In genomic region chr1:79005945-79006344, GRCh38 we compare ENCODE assay signal across 12 cellular contexts. TPM values are rescaled to one million over a fixed set of nuclear protein-coding genes. Genes with fewer than 3 reads are reported as not detected.
DNase-seq lines count a peak whose midpoint lies in the region; ATAC-seq and TF ChIP-seq lines count a peak whose summit lies in the region.
"Had no signal": no experiment of that assay in that cellular context is flagged by ENCODE, and none has a peak within 500 bp of the region (broad histone marks: within the 10 kb centered on the region; RNA-seq: fewer than 3 reads in every experiment).

No MANE protein-coding gene starts in this region.

- peak; percentile 35 for ATAC-seq in IMR-90 (ENCODE audit: low read depth)
- no peak for ATAC-seq in thoracic aorta (ENCODE audit: insufficient number of reproducible peaks, low FRiP score, low read depth)
- ATAC-seq: natural killer cell treated with Interleukin-12 subunit alpha and Interleukin-12 subunit beta and Interleukin-15 and Interleukin-18, amount 100 ng/mL, for 72 hours had no signal

- H3K27ac ChIP-seq in IMR-90 (ENCODE audit: insufficient read depth, low read length) (no peak overlapping the region), esophagus muscularis mucosa (replicated peaks in 1 of 4) (peak overlapping the region; percentile 42 to 57 (median 56)), mesendoderm (ENCODE audit: low read depth, low read length) (no peak overlapping the region), thoracic aorta (no peak overlapping the region), RWPE1 (no peak overlapping the region), ascending aorta (no peak overlapping the region)

- H2BK5ac ChIP-seq in IMR-90 (ENCODE audit: low read depth, low read length, poor library complexity, severe bottlenecking) (no peak overlapping the region), mesendoderm (ENCODE audit: low read length) (no peak overlapping the region)

- H2AK9ac ChIP-seq in IMR-90 (replicated peaks; ENCODE audit: low read depth, low read length, poor library complexity) = no peak overlapping the region

- H3K9me1 ChIP-seq in IMR-90 (ENCODE audit: insufficient read depth, low read length) = no peaks in the 10 kb centered on the region

- H3K36me3 ChIP-seq in IMR-90 (ENCODE audit: control insufficient read depth, insufficient read depth, low read length) = no peaks in the 10 kb centered on the region
- H3K36me3 ChIP-seq in esophagus muscularis mucosa = no peaks in the 10 kb centered on the region
- H3K36me3 ChIP-seq in mesendoderm (ENCODE audit: control insufficient read depth, insufficient read depth, low read length) = no peaks in the 10 kb centered on the region
- H3K36me3 ChIP-seq in thoracic aorta = no peaks in the 10 kb centered on the region
- no peaks in the 10 kb centered on the region for H3K36me3 ChIP-seq in ascending aorta

- no peak overlapping the region for H3K4ac ChIP-seq in IMR-90 (ENCODE audit: low read depth, low read length)
- peak overlapping the region; percentile 55 for H3K4ac ChIP-seq in mesendoderm (ENCODE audit: low read depth, low read length)

- TF ChIP-seq EP300 in esophagus muscularis mucosa (IDR thresholded peaks at IDR 0.05) = no peak

- dilution Hi-C loops in IMR-90 (cut with HindIII; ENCODE audit: low sequenced_read_pairs, unreplicated experiment) = no loop called here

- no peaks in the 10 kb centered on the region for H3K79me1 ChIP-seq in IMR-90 (ENCODE audit: low read depth in 1 of 2, low read length in 2 of 2)
- no peaks in the 10 kb centered on the region for H3K79me1 ChIP-seq in mesendoderm (ENCODE audit: low read length)

- no peaks in the 10 kb centered on the region for H3K9me3 ChIP-seq in IMR-90 (ENCODE audit: control insufficient read depth, insufficient read depth, low read length)
- no peaks in the 10 kb centered on the region for H3K9me3 ChIP-seq in esophagus muscularis mucosa
- H3K9me3 ChIP-seq in thoracic aorta = no peaks in the 10 kb centered on the region
- no peaks in the 10 kb centered on the region for H3K9me3 ChIP-seq in ascending aorta

- H3K9ac ChIP-seq in IMR-90 (ENCODE audit: low read depth, low read length) (no peak overlapping the region), mesendoderm (ENCODE audit: low read length) (peak overlapping the region; percentile 24)

- DNase-seq in IMR-90 (peak; percentile 31), esophagus muscularis mucosa (ENCODE audit: extremely low spot score) (no peak), mesendoderm (no peak), thoracic aorta (ENCODE audit: low spot score) (no peak), RWPE1 (ENCODE audit: low spot score) (no peak), ascending aorta (ENCODE audit: low spot score in 2 of 2) (no peak), HuH-7.5 (ENCODE audit: low spot score) (no peak)
- DNase-seq in activated CD8-positive, alpha-beta memory T cell treated with anti-CD3 and anti-CD28 coated beads, Interleukin-2, amount 50 U/mL, for 48 hours = no peak
- DNase-seq: activated CD4-positive, alpha-beta T cell treated with anti-CD3 and anti-CD28 coated beads for 1 hour; erythroblast; NCI-H1417 treated with DMSO at 0.1 percent for 48 hours had no signal

- H2AK5ac ChIP-seq in IMR-90 (ENCODE audit: low read depth, low read length) = no peak overlapping the region
- no peak overlapping the region for H2AK5ac ChIP-seq in mesendoderm (ENCODE audit: low read length)

- H2BK120ac ChIP-seq in IMR-90 (ENCODE audit: low read depth, low read length) = peak overlapping the region; percentile 83; the same call in 1 of the 2 replicates
- H2BK120ac ChIP-seq in mesendoderm (ENCODE audit: low read depth, low read length) = no peak overlapping the region

- H2AFZ ChIP-seq in IMR-90 (replicated peaks; ENCODE audit: low read length, poor library complexity) = peak overlapping the region; percentile 93

- TF ChIP-seq POLR2A in IMR-90 (IDR thresholded peaks at IDR 0.05; ENCODE audit: low read depth, low read length) (no peak), esophagus muscularis mucosa (IDR thresholded peaks at IDR 0.05; ENCODE audit: low read depth) (no peak)

- peak overlapping the region; percentile 77; the same call in 1 of the 2 replicates for H3K23ac ChIP-seq in IMR-90 (ENCODE audit: low read depth, low read length)
- H3K23ac ChIP-seq in mesendoderm (ENCODE audit: low read length) = no peak overlapping the region

- no CpG with 5 or more reads among the region's 4 CpGs for WGBS in IMR-90 (ENCODE audit: extremely low coverage in 2 of 2, insufficient read length in 1 of 2), 2 experiments
- 76% methylated on average over 4 of the region's 4 CpGs for WGBS in esophagus muscularis mucosa
- WGBS in mesendoderm (ENCODE audit: extremely low coverage, insufficient coverage, low lambda C conversion rate) = no CpG with 5 or more reads among the region's 4 CpGs

- H2BK15ac ChIP-seq in IMR-90 (ENCODE audit: low read depth, low read length) (no peak overlapping the region), mesendoderm (replicated peaks; ENCODE audit: low read depth) (no peak overlapping the region)

- CTCF ChIA-PET in IMR-90 (lab: Yijun Ruan, JAX) = interaction anchor here (0.6 kb wide), 1 partner anchor 1031 kb away, joined by 3 read pairs; no protein-coding TSS in a partner anchor
- CTCF ChIA-PET in RWPE1 (lab: Yijun Ruan, JAX) = no interaction called here

- H3K18ac ChIP-seq in IMR-90 (ENCODE audit: low read depth, low read length) (no peak overlapping the region; the same call in 1 of the 2 replicates), mesendoderm (ENCODE audit: low read length) (no peak overlapping the region)

- peak overlapping the region; percentile 41; the same call in 1 of the 2 replicates for H4K5ac ChIP-seq in IMR-90 (ENCODE audit: low read depth, low read length)
- H4K5ac ChIP-seq in mesendoderm (ENCODE audit: low read length) = no peak overlapping the region

- no TSS peak for BruUV-seq in IMR-90 (replicated peaks; lab: Mats Ljungman, UMichigan)

- no peak for TF ChIP-seq RAD21 in IMR-90 (IDR thresholded peaks at IDR 0.05; ENCODE audit: low read length)

- in situ Hi-C loops in IMR-90 (cut with MboI; ENCODE audit: low sequenced_read_pairs) = no loop called here

- H4K20me1 ChIP-seq in IMR-90 (ENCODE audit: insufficient read depth, low read length) = no peaks in the 10 kb centered on the region

- H3K79me2 ChIP-seq in mesendoderm (ENCODE audit: control insufficient read depth, insufficient read depth, low read length) = no peaks in the 10 kb centered on the region

- H3K4me1 ChIP-seq in IMR-90 (ENCODE audit: control insufficient read depth, insufficient read depth, low read length) (no peaks in the 10 kb centered on the region), esophagus muscularis mucosa (peaks cover 0 to 6% (median 0%) of the 10 kb centered on the region in 4 donors), mesendoderm (ENCODE audit: control insufficient read depth, low read depth, low read length) (no peaks in the 10 kb centered on the region), thoracic aorta (ENCODE audit: control insufficient read depth in 1 of 2, low read depth in 2 of 2) (no peaks in the 10 kb centered on the region), ascending aorta (no peaks in the 10 kb centered on the region)

- POLR2A ChIA-PET in IMR-90 (lab: Charles Lee; ENCODE audit: unreplicated experiment) = no interaction called here
- POLR2A ChIA-PET in RWPE1 (lab: Yijun Ruan, JAX; ENCODE audit: low non-redundant PET) = no interaction called here

- no peaks in the 10 kb centered on the region for H3K27me3 ChIP-seq in IMR-90 (ENCODE audit: control insufficient read depth, insufficient read depth, low read length)
- peaks cover 0 to 4% (median 0%) of the 10 kb centered on the region in 4 donors for H3K27me3 ChIP-seq in esophagus muscularis mucosa
- no peaks in the 10 kb centered on the region for H3K27me3 ChIP-seq in mesendoderm (ENCODE audit: insufficient read depth, low read length, poor library complexity)
- no peaks in the 10 kb centered on the region for H3K27me3 ChIP-seq in thoracic aorta (replicated peaks; ENCODE audit: insufficient read depth)
- no peaks in the 10 kb centered on the region for H3K27me3 ChIP-seq in ascending aorta

- H3K4me3 ChIP-seq in IMR-90 (ENCODE audit: insufficient read depth, low read depth, low read length) (peak overlapping the region; percentile 64; the same call in 1 of the 2 replicates), esophagus muscularis mucosa (peak overlapping the region; percentile 37 to 49 (median 39)), mesendoderm (ENCODE audit: low read length) (peak overlapping the region; percentile 12), thoracic aorta (peak overlapping the region; percentile 52), ascending aorta (peak overlapping the region in 1 of 2 donors; percentile 44)

- H3K4me2 ChIP-seq in IMR-90 (ENCODE audit: low read depth, low read length) (peak overlapping the region; percentile 85), mesendoderm (ENCODE audit: low read length) (peak overlapping the region; percentile 59)

- peak overlapping the region; percentile 55 to 75; a peak in 2 of 4 replicates for H4K8ac ChIP-seq in IMR-90 (ENCODE audit: low read depth in 2 of 2, low read length in 2 of 2)
- H4K8ac ChIP-seq in mesendoderm (ENCODE audit: low read depth, low read length) = no peak overlapping the region

- TF ChIP-seq CTCF in IMR-90 (conservative IDR thresholded peaks at IDR 0.05; ENCODE audit: low read depth, low read length) = no peak
- TF ChIP-seq CTCF in esophagus muscularis mucosa (IDR thresholded peaks at IDR 0.05) = no peak
- no peak for TF ChIP-seq CTCF in thoracic aorta (IDR thresholded peaks at IDR 0.05)
- TF ChIP-seq CTCF in RWPE1 (conservative IDR thresholded peaks at IDR 0.05; ENCODE audit: low read depth) = no peak
- no peak for TF ChIP-seq CTCF in ascending aorta (IDR thresholded peaks at IDR 0.05)

- H3K56ac ChIP-seq in IMR-90 (ENCODE audit: extremely low read depth, insufficient read depth, low read length) = peak overlapping the region; percentile 32; the same call in 1 of the 2 replicates
- peak overlapping the region; percentile 75 for H3K56ac ChIP-seq in mesendoderm (ENCODE audit: low read length)

- intact Hi-C loops in IMR-90 (cut with micrococcal nuclease) (no loop called here), esophagus muscularis mucosa (cut with DNase I) (no loop called here), ascending aorta (cut with DNase I) (no loop called here)

- peak overlapping the region; percentile 82 for H3K14ac ChIP-seq in IMR-90 (replicated peaks; ENCODE audit: low read depth, low read length)

- H2BK20ac ChIP-seq in IMR-90 (ENCODE audit: low read depth, low read length) = no peak overlapping the region

- no peak overlapping the region for H4K91ac ChIP-seq in IMR-90 (ENCODE audit: insufficient read depth, low read depth, low read length)

TF ChIP-seq in IMR-90, 13 proteins besides CTCF, POLR2A, EP300 and RAD21 (continues in another document):
- TF ChIP-seq FOS (IDR thresholded peaks at IDR 0.05; ENCODE audit: low read depth, low read length) = no peak

RNA-seq across cellular contexts. Expression of gene ADGRL4, which starts 0.6 kb away (rescaled TPM):
- total RNA-seq in IMR-90 (2012; rRNA removed) (3.2 and 8.6 TPM in 2 replicates), esophagus muscularis mucosa (10 to 100 TPM; 18.7 to 34.9 (median 32.6) TPM), thoracic aorta (10 to 100 TPM; 15.8 to 26.2 TPM), ascending aorta (73.5 TPM)
- 4.5 and 5.0 TPM in 2 replicates for polyA plus RNA-seq in IMR-90 (2012; rRNA removed)
- 1.1 TPM in 2 replicates for polyA plus RNA-seq in IMR-90 (2012; cell fraction: cytosol; rRNA removed)
- polyA plus RNA-seq in IMR-90 (2012; cell fraction: nucleus; rRNA removed; ENCODE audit: low replicate concordance) = 0.11 and 1.9 TPM in 2 replicates
- 0.28 TPM for polyA plus RNA-seq in mesendoderm (2013, experiment 1 of 2)
- polyA plus RNA-seq in mesendoderm (2013, experiment 2 of 2) = 0.27 TPM
- total RNA-seq: natural killer cell treated with Interleukin-12 subunit alpha and Interleukin-12 subunit beta and Interleukin-15 and Interleukin-18, amount 100 ng/mL, for 72 hours had no signal

Comparison
In these comparisons a context has a peak if more than half of its experiments do, and no peak if none do; other contexts are left out.
1. H3K27ac ChIP-seq: peak in esophagus muscularis mucosa (4 of 4); none in IMR-90 (single experiment), mesendoderm (single experiment), thoracic aorta (0 of 2), RWPE1 (single experiment) and ascending aorta (0 of 2).